Comparison of ENCODE assay signal across 8 cellular contexts in genomic region chr12:93573552-93574223, GRCh38. TPM values are rescaled to one million over a fixed set of nuclear protein-coding genes. Genes with fewer than 3 reads are reported as not detected.
DNase-seq lines count a peak whose midpoint lies in the region; ATAC-seq and TF ChIP-seq lines count a peak whose summit lies in the region.

No MANE protein-coding gene starts in this region.

- no peaks in the 10 kb centered on the region for H3K79me2 ChIP-seq in OCI-LY7 (ENCODE audit: insufficient read depth, low read depth, low read length)

- 2% methylated on average over 21 of the region's 21 CpGs for WGBS in ectodermal cell, 2 experiments

- intact Hi-C loops in natural killer cell (cut with micrococcal nuclease) = loop anchor here (5.0 kb wide), 1 partner anchor 646 kb away; the partner anchor contains the start of gene EEA1
- intact Hi-C loops in OCI-LY7 (cut with micrococcal nuclease; ENCODE audit: unreplicated experiment) = no loop called here

- peaks cover 18% of the 10 kb centered on the region for H3K4me1 ChIP-seq in CD8-positive, alpha-beta memory T cell (ENCODE audit: insufficient read depth, low read length)
- H3K4me1 ChIP-seq in ectodermal cell (ENCODE audit: control insufficient read depth, insufficient read depth, low read length) = peaks cover 20% of the 10 kb centered on the region
- peaks cover 19% of the 10 kb centered on the region for H3K4me1 ChIP-seq in OCI-LY7 (ENCODE audit: insufficient read depth, low read length, poor library complexity, severe bottlenecking)

- no peaks in the 10 kb centered on the region for H3K9me2 ChIP-seq in OCI-LY7 (ENCODE audit: insufficient read depth, low read length)

- ATAC-seq in natural killer cell (no peak), HG02610 (IDR thresholded peaks at IDR 0.05; ENCODE audit: unreplicated experiment) (no peak)

- no peaks in the 10 kb centered on the region for H4K20me1 ChIP-seq in OCI-LY7 (ENCODE audit: insufficient read depth, low read length)

- H3K36me3 ChIP-seq in CD8-positive, alpha-beta memory T cell (ENCODE audit: insufficient read depth, low read length) = no peaks in the 10 kb centered on the region
- H3K36me3 ChIP-seq in ectodermal cell (ENCODE audit: control insufficient read depth, insufficient read depth, low read length) (no peaks in the 10 kb centered on the region), OCI-LY7 (ENCODE audit: insufficient read depth, low read length) (no peaks in the 10 kb centered on the region)

- H3K4me1 Mint-ChIP-seq in CD8-positive, alpha-beta memory T cell = peaks cover 19 to 49% (median 45%) of the 10 kb centered on the region in 3 donors
- peaks cover 39 to 52% of the 10 kb centered on the region in 2 donors for H3K4me1 Mint-ChIP-seq in natural killer cell

- no peaks in the 10 kb centered on the region for H3K9me3 Mint-ChIP-seq in CD8-positive, alpha-beta memory T cell
- no peaks in the 10 kb centered on the region for H3K9me3 Mint-ChIP-seq in natural killer cell

- H3K4me3 ChIP-seq in CD8-positive, alpha-beta memory T cell (ENCODE audit: low read length) = peak overlapping the region; percentile 64
- H3K4me3 ChIP-seq in ectodermal cell (ENCODE audit: insufficient read depth, low read depth, low read length) (peak overlapping the region; percentile 9), OCI-LY7 (ENCODE audit: low read depth, low read length, poor library complexity, severe bottlenecking) (no peak overlapping the region)

- no peak for DNase-seq in CD8-positive, alpha-beta memory T cell
- peak; percentile 31 for DNase-seq in NOMO-1 treated with DMSO at 0.1 percent for 48 hours (lab: John Stamatoyannopoulos, UW; ENCODE audit: unreplicated experiment)
- DNase-seq in natural killer cell = no peak
- no peak for DNase-seq in pons (ENCODE audit: low spot score)
- DNase-seq in SKM-1 (lab: John Stamatoyannopoulos, UW; ENCODE audit: unreplicated experiment) = no peak
- no peak for DNase-seq in OCI-LY7 (ENCODE audit: low spot score)

- BruUV-seq in OCI-LY7 (replicated peaks; lab: Mats Ljungman, UMichigan) = no TSS peak

- H3K9me3 ChIP-seq in CD8-positive, alpha-beta memory T cell (ENCODE audit: low read length) = no peaks in the 10 kb centered on the region
- H3K9me3 ChIP-seq in ectodermal cell (ENCODE audit: control insufficient read depth, low read length) (no peaks in the 10 kb centered on the region), OCI-LY7 (ENCODE audit: low read length) (no peaks in the 10 kb centered on the region)

- H3K27me3 Mint-ChIP-seq in CD8-positive, alpha-beta memory T cell = peaks cover 4 to 5% of the 10 kb centered on the region in 2 donors
- H3K27me3 Mint-ChIP-seq in natural killer cell (ENCODE audit: low read depth in 2 of 2) = peaks cover 0 to 4% of the 10 kb centered on the region in 2 donors

- H3K27me3 ChIP-seq in CD8-positive, alpha-beta memory T cell (ENCODE audit: insufficient read depth, low read length, poor library complexity, severe bottlenecking) = no peaks in the 10 kb centered on the region
- peaks cover 70% of the 10 kb centered on the region for H3K27me3 ChIP-seq in ectodermal cell (ENCODE audit: control insufficient read depth, insufficient read depth, low read length, poor library complexity, severe bottlenecking)

- peaks cover 0 to 15% (median under 1%) of the 10 kb centered on the region in 3 donors for H3K36me3 Mint-ChIP-seq in CD8-positive, alpha-beta memory T cell
- peaks cover 2% of the 10 kb centered on the region for H3K36me3 Mint-ChIP-seq in natural killer cell

- peak overlapping the region; percentile 72 for H3K27ac ChIP-seq in CD8-positive, alpha-beta memory T cell (ENCODE audit: low read depth, low read length)
- H3K27ac ChIP-seq in ectodermal cell (ENCODE audit: insufficient read depth, low read depth, low read length, poor library complexity, severe bottlenecking) (no peak overlapping the region), OCI-LY7 (ENCODE audit: low read depth, low read length, poor library complexity, severe bottlenecking) (no peak overlapping the region)

- POLR2A ChIA-PET in CD8-positive, alpha-beta memory T cell (lab: Charles Lee) = interaction anchor here (0.7 kb wide), 3 partner anchors 110 to 345 kb away, joined by 4 to 9 read pairs (median 6); no protein-coding TSS in a partner anchor
- POLR2A ChIA-PET in OCI-LY7 (lab: Charles Lee) = interaction anchor here (0.6 to 0.7 kb wide), 3 partner anchors 17 to 1838 kb away, joined by 5 to 8 read pairs (median 6); no protein-coding TSS in a partner anchor

- no peak overlapping the region for H3K4me2 ChIP-seq in OCI-LY7 (ENCODE audit: low read length)

- peak overlapping the region; percentile 53 to 96 (median 90) for H3K4me3 Mint-ChIP-seq in CD8-positive, alpha-beta memory T cell
- peak overlapping the region; percentile 96 for H3K4me3 Mint-ChIP-seq in natural killer cell

- TF ChIP-seq CTCF in natural killer cell (IDR thresholded peaks at IDR 0.05) = no peak
- TF ChIP-seq CTCF in OCI-LY7 (conservative IDR thresholded peaks at IDR 0.05; ENCODE audit: low read length) = no peak

- H3K27ac Mint-ChIP-seq in CD8-positive, alpha-beta memory T cell = peak overlapping the region in 5 of 8 donors; percentile 0 to 63 (median 1)
- peak overlapping the region; percentile 2 to 85 for H3K27ac Mint-ChIP-seq in natural killer cell

- CTCF ChIA-PET in CD8-positive, alpha-beta memory T cell (lab: Charles Lee) = interaction anchor here (8.6 kb wide), 1 partner anchor 528 kb away, joined by 141 read pairs; no protein-coding TSS in a partner anchor
- CTCF ChIA-PET in OCI-LY7 (lab: Charles Lee; ENCODE audit: unreplicated experiment) = no interaction called here

- H2AFZ ChIP-seq in OCI-LY7 (ENCODE audit: low read length) = no peak overlapping the region

RNA-seq across cellular contexts. Expression of gene SOCS2, which starts 1.2 kb away (rescaled TPM):
- 10 to 100 TPM; 11.6 to 12.9 TPM for total RNA-seq in CD8-positive, alpha-beta memory T cell
- 21.7 TPM for polyA plus RNA-seq in CD8-positive, alpha-beta memory T cell
- 2.8 TPM for polyA plus RNA-seq in ectodermal cell (2013, experiment 1 of 4)
- 4.5 TPM for polyA plus RNA-seq in ectodermal cell (2013, experiment 2 of 4)
- 5.2 TPM for polyA plus RNA-seq in ectodermal cell (2013, experiment 3 of 4)
- 6.6 TPM for polyA plus RNA-seq in ectodermal cell (2013, experiment 4 of 4)
- total RNA-seq in natural killer cell (100 to 1,000 TPM in 1 of 3 donors, 10 to 100 TPM in 2; 13.9 to 110 (median 26.7) TPM), OCI-LY7 (2022) (not detected in 2 replicates)
- total RNA-seq in OCI-LY7 (2014; rRNA removed; shearing (Covaris generic)) = not detected in 2 replicates

Comparison
In these comparisons a context has a peak if more than half of its experiments do, and no peak if none do; other contexts are left out.
1. RNA of gene SOCS2, which starts 1.2 kb away (total RNA-seq): 13.9 to 110 TPM in natural killer cell and 11.6 to 12.9 TPM in CD8-positive, alpha-beta memory T cell; not detected in OCI-LY7; every median in the first group is over 10 times any median in the second.